7 cellular contexts compared by ENCODE assay signal in genomic region chr3:157175678-157176077, GRCh38.
DNase-seq lines count a peak whose midpoint lies in the region; TF ChIP-seq lines count a peak whose summit lies in the region.

No MANE protein-coding gene starts in this region.

- H3K4me3 ChIP-seq in GM12875 (ENCODE audit: low read depth, low read length), result peak overlapping the region; percentile 49
- H3K4me3 ChIP-seq in iPS-18a (ENCODE audit: low read length), result peak overlapping the region; percentile 97
- peak overlapping the region; percentile 70 for H3K4me3 ChIP-seq in skeletal muscle cell (ENCODE audit: low read depth, low read length)

- H3K4me1 ChIP-seq in iPS-18a (ENCODE audit: control insufficient read depth, low read depth, low read length), result peaks cover 12% of the 10 kb centered on the region

- DNase-seq in NCI-H1105 (lab: John Stamatoyannopoulos, UW) (peak; percentile 22), amniotic epithelial cell (ENCODE audit: low read depth) (peak; percentile 12), skeletal muscle cell (ENCODE audit: low read depth) (no peak), NCI-H1436 (lab: John Stamatoyannopoulos, UW) (no peak), GDM1 (lab: John Stamatoyannopoulos, UW) (no peak)

- peak overlapping the region; percentile 92 for H3K27ac ChIP-seq in iPS-18a (ENCODE audit: low read length)

- H3K9me3 ChIP-seq in iPS-18a (ENCODE audit: control insufficient read depth, low read depth, low read length), result peaks cover 9% of the 10 kb centered on the region

- H3K9ac ChIP-seq in iPS-18a (ENCODE audit: low read length), result peak overlapping the region; percentile 82

- H3K36me3 ChIP-seq in iPS-18a (ENCODE audit: control insufficient read depth, low read depth, low read length), result peaks cover 2% of the 10 kb centered on the region

- H3K27me3 ChIP-seq in iPS-18a (ENCODE audit: control insufficient read depth, insufficient read depth, low read length), result no peaks in the 10 kb centered on the region

- no peak for TF ChIP-seq CTCF in GM12875 (IDR thresholded peaks at IDR 0.05; ENCODE audit: borderline replicate concordance, insufficient read depth, low read depth, low read length)

Comparison
In these comparisons a context has a peak if more than half of its experiments do, and no peak if none do; other contexts are left out.
1. DNase-seq: peak in NCI-H1105 (single experiment) and amniotic epithelial cell (single experiment); none in skeletal muscle cell (single experiment), NCI-H1436 (single experiment) and GDM1 (single experiment).
2. Peak in every context shown above with its lines, with median percentiles within 50 percentile points of each other: H3K4me3 ChIP-seq.